Comparison of ENCODE assay signal across 14 cellular contexts in the genomic region with DNA sequence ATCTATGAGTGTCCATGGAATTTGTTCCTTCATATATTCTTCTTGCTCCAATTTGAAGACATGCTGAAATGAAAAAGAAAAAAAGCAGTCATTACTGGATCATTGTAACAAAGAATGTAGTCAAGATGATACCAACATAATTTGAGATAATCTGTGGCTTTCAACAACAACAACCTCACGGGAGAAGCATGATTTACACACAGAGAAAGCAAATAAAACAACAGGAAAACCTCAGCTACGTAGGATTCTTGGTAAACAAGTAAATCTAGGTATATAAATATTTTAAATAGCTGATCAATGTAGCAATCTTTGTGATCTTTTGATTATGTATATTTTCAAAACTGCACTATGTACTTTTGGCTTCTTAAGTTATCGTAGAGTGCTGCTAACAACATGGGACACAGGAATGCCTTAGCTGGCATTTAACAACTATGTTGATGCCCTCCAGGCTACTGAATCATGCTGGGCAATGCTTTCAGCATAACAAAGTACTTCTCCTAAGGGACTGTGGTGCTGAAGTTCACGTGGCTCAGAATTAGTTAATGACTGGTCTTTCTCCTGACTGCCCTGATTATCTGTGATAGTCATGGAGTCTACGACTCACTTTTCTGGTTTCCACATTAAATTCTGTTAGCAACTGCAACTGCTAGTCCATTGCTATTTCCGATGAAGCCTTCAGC.
DNase-seq lines count a peak whose midpoint lies in the region; ATAC-seq and TF ChIP-seq lines count a peak whose summit lies in the region.
"Had no signal": no experiment of that assay in that cellular context is flagged by ENCODE, and none has a peak within 500 bp of the region (broad histone marks: within the 10 kb centered on the region; RNA-seq: fewer than 3 reads in every experiment).

No MANE protein-coding gene starts in this region.

- H3K9me3 ChIP-seq in iPS-18a (ENCODE audit: control insufficient read depth, low read depth, low read length) = no peaks in the 10 kb centered on the region

- peak overlapping the region; percentile 41 for H3K9ac ChIP-seq in iPS-18a (ENCODE audit: low read length)

- peak overlapping the region; percentile 39 for H3K4me3 ChIP-seq in iPS-18a (ENCODE audit: low read length)

- no peak for ATAC-seq in HG02678 (IDR thresholded peaks at IDR 0.05; ENCODE audit: unreplicated experiment)
- ATAC-seq: natural killer cell treated with Interleukin-12 subunit alpha and Interleukin-12 subunit beta and Interleukin-15 and Interleukin-18, amount 100 ng/mL, for 72 hours; stimulated activated effector memory CD8-positive, alpha-beta T cell treated with anti-CD3 and anti-CD28 coated beads, Interleukin-12 subunit alpha, Interleukin-12 subunit beta, amount 100 ng/mL, for 72 hours had no signal

- H3K4me3 Mint-ChIP-seq in HFFc6 = no peak overlapping the region; the same call in 1 of the 2 replicates
- H3K4me3 Mint-ChIP-seq: CD14-positive monocyte; natural killer cell treated with Interleukin-12 subunit alpha and Interleukin-12 subunit beta and Interleukin-15 and Interleukin-18, amount 100 ng/mL, for 72 hours; stimulated activated effector memory CD8-positive, alpha-beta T cell treated with anti-CD3 and anti-CD28 coated beads, Interleukin-12 subunit alpha, Interleukin-12 subunit beta, amount 100 ng/mL, for 72 hours had no signal

- H3K4me1 Mint-ChIP-seq in HFFc6 (ENCODE audit: low read depth) = peaks cover 17% of the 10 kb centered on the region
- H3K4me1 Mint-ChIP-seq: CD14-positive monocyte had no signal

- H3K27me3 ChIP-seq in iPS-18a (ENCODE audit: control insufficient read depth, insufficient read depth, low read length) = no peaks in the 10 kb centered on the region

- peak overlapping the region; percentile 47 for H3K27ac Mint-ChIP-seq in HFFc6
- H3K27ac Mint-ChIP-seq: natural killer cell treated with Interleukin-12 subunit alpha and Interleukin-12 subunit beta and Interleukin-15 and Interleukin-18, amount 100 ng/mL, for 72 hours had no signal

- TF ChIP-seq CTCF in HFFc6 (IDR thresholded peaks at IDR 0.05) = no peak

- H3K4me1 ChIP-seq in iPS-18a (ENCODE audit: control insufficient read depth, low read depth, low read length) = peaks cover 56% of the 10 kb centered on the region

- peak; percentile 18 for DNase-seq in AG08396 (ENCODE audit: low spot score)
- peak; percentile 88 for DNase-seq in HFFc6
- DNase-seq in astrocyte of the hippocampus (ENCODE audit: low read depth, low spot score) = peak; percentile 69
- no peak for DNase-seq in HT-29 (ENCODE audit: low spot score)
- DNase-seq in NCI-H146 treated with DMSO at 0.1 percent for 48 hours (lab: John Stamatoyannopoulos, UW; ENCODE audit: unreplicated experiment) = no peak
- DNase-seq in DMS79 (lab: John Stamatoyannopoulos, UW) = no peak
- DNase-seq: NCI-H1694 treated with DMSO at 0.1 percent for 48 hours; stimulated activated CD4-positive, alpha-beta T cell treated with anti-CD3 and anti-CD28 coated beads, Interleukin-15, amount 100 ng/mL, for 24 hours; WERI-Rb-1 had no signal

- H3K9me3 Mint-ChIP-seq in HFFc6 = no peaks in the 10 kb centered on the region
- H3K9me3 Mint-ChIP-seq: CD14-positive monocyte; natural killer cell treated with Interleukin-12 subunit alpha and Interleukin-12 subunit beta and Interleukin-15 and Interleukin-18, amount 100 ng/mL, for 72 hours; stimulated activated effector memory CD8-positive, alpha-beta T cell treated with anti-CD3 and anti-CD28 coated beads, Interleukin-12 subunit alpha, Interleukin-12 subunit beta, amount 100 ng/mL, for 72 hours had no signal

- H3K36me3 ChIP-seq in iPS-18a (ENCODE audit: control insufficient read depth, low read depth, low read length) = no peaks in the 10 kb centered on the region
- H3K36me3 ChIP-seq: WERI-Rb-1 had no signal

- H3K27me3 Mint-ChIP-seq in HFFc6 (ENCODE audit: insufficient read depth) = no peaks in the 10 kb centered on the region
- H3K27me3 Mint-ChIP-seq: natural killer cell treated with Interleukin-12 subunit alpha and Interleukin-12 subunit beta and Interleukin-15 and Interleukin-18, amount 100 ng/mL, for 72 hours had no signal

- H3K27ac ChIP-seq in iPS-18a (ENCODE audit: low read length) = peak overlapping the region; percentile 83
- H3K27ac ChIP-seq: WERI-Rb-1 had no signal

- H3K36me3 Mint-ChIP-seq in HFFc6 (ENCODE audit: low read depth) = peaks cover 17% of the 10 kb centered on the region
- H3K36me3 Mint-ChIP-seq: natural killer cell treated with Interleukin-12 subunit alpha and Interleukin-12 subunit beta and Interleukin-15 and Interleukin-18, amount 100 ng/mL, for 72 hours had no signal

Comparison
In these comparisons a context has a peak if more than half of its experiments do, and no peak if none do; other contexts are left out.
1. DNase-seq: peak in AG08396 (single experiment), HFFc6 (single experiment) and astrocyte of the hippocampus (single experiment); none in HT-29 (single experiment), NCI-H146 treated with DMSO at 0.1 percent for 48 hours (single experiment) and DMS79 (single experiment).